Comparison of ENCODE assay signal across 21 cellular contexts in the genomic region with DNA sequence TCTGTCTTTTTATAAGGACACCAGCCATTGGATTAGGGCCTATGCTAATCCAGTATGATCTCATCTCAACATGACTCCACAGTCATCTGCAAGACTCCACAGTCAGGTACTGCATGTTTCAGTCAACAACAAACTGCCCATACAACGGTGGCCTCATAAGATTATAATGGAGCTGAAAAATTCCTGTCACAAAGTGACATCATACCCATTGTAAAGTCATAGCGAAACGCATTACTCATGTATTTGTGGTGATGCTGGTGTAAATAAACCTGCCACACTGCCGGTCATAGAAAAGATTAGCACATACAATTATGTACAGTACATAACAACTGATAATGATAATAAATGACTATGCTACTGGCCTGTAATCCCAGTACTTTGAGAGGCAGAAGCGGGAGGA.
DNase-seq lines count a peak whose midpoint lies in the region; ATAC-seq, FAIRE-seq and TF ChIP-seq lines count a peak whose summit lies in the region.
"Had no signal": no experiment of that assay in that cellular context is flagged by ENCODE, and none has a peak within 500 bp of the region (broad histone marks: within the 10 kb centered on the region; RNA-seq: fewer than 3 reads in every experiment).

No MANE protein-coding gene starts in this region.

- no peak overlapping the region for H3K9ac ChIP-seq in GM12878 (ENCODE audit: control insufficient read depth, insufficient read depth, low read length)

- no peaks in the 10 kb centered on the region for H3K36me3 Mint-ChIP-seq in activated naive CD4-positive, alpha-beta T cell treated with anti-CD3 and anti-CD28 coated beads, Interleukin-2, amount 50 U/mL, for 72 hours

- no peak for TF ChIP-seq RAD21 in GM12878 (IDR thresholded peaks at IDR 0.05; ENCODE audit: insufficient read depth, low read depth, low read length)

- SMC1A ChIA-PET in GM12878 (lab: Charles Lee; ENCODE audit: uncharacterized antibody, unreplicated experiment): interaction anchor here (1.2 kb wide), 1 partner anchor 24 kb away, joined by 3 read pairs; no protein-coding TSS in a partner anchor

- no peak for DNase-seq in activated naive CD4-positive, alpha-beta T cell treated with anti-CD3 and anti-CD28 coated beads, Interleukin-2, amount 50 U/mL, for 72 hours (ENCODE audit: low spot score in 2 of 2)
- DNase-seq in activated naive CD4-positive, alpha-beta T cell treated with anti-CD3 and anti-CD28 coated beads, Interleukin-2, amount 50 U/mL, for 16 hours: no peak
- DNase-seq in GM12878 (ENCODE audit: low read depth, low spot score): peak; percentile 12
- DNase-seq in urothelium cell line (ENCODE audit: low spot score): no peak
- DNase-seq in effector memory CD4-positive, alpha-beta T cell: no peak
- DNase-seq in HUDEP-2 (lab: John Stamatoyannopoulos, UW; ENCODE audit: unreplicated experiment in 76 of 76): no peak
- DNase-seq: ACHN; activated naive CD4-positive, alpha-beta T cell; brain microvascular endothelial cell; glutamatergic neuron; mammary epithelial cell; NCI-H1694; NCI-H446; OCI-M1; stimulated activated CD4-positive, alpha-beta T cell treated with anti-CD3 and anti-CD28 coated beads, Interleukin-12 subunit alpha, Interleukin-12 subunit beta, amount 100 ng/mL, for 4 hours; stimulated activated naive CD4-positive, alpha-beta T cell treated with Interleukin-2 at 50 U/mL for 16 hours had no signal

- H2AFZ ChIP-seq in GM12878 (ENCODE audit: control insufficient read depth, low read depth, low read length): no peak overlapping the region

- H3K27ac Mint-ChIP-seq in activated naive CD4-positive, alpha-beta T cell treated with anti-CD3 and anti-CD28 coated beads, Interleukin-2, amount 50 U/mL, for 72 hours: no peak overlapping the region
- H3K27ac Mint-ChIP-seq: dendritic cell treated with granulocyte-macrophage colony-stimulating factor and Interleukin-4, amounts not matched to agents 40 ng/mL and 50 ng/mL, for 4 days; nephron had no signal

- POLR2A ChIA-PET in GM12878 (lab: Charles Lee): no interaction called here

- no TSS peak for BruUV-seq in GM12878 (replicated peaks; lab: Mats Ljungman, UMichigan)

- H3K4me1 ChIP-seq in GM12878 (ENCODE audit: control insufficient read depth, insufficient read depth, low read length): no peaks in the 10 kb centered on the region
- no peaks in the 10 kb centered on the region for H3K4me1 ChIP-seq in effector memory CD4-positive, alpha-beta T cell (ENCODE audit: control insufficient read depth, insufficient read depth, low read length, poor library complexity, severe bottlenecking)
- H3K4me1 ChIP-seq: prostate gland had no signal

- no peak overlapping the region for H3K27ac ChIP-seq in GM12878 (ENCODE audit: control insufficient read depth, insufficient read depth)
- no peak overlapping the region for H3K27ac ChIP-seq in effector memory CD4-positive, alpha-beta T cell (ENCODE audit: insufficient read depth, low read length, poor library complexity, severe bottlenecking)
- H3K27ac ChIP-seq: brain microvascular endothelial cell, prostate gland had no signal

- H3K9me3 Mint-ChIP-seq in activated naive CD4-positive, alpha-beta T cell treated with anti-CD3 and anti-CD28 coated beads, Interleukin-2, amount 50 U/mL, for 72 hours: no peaks in the 10 kb centered on the region
- H3K9me3 Mint-ChIP-seq: dendritic cell treated with granulocyte-macrophage colony-stimulating factor and Interleukin-4, amounts not matched to agents 40 ng/mL and 50 ng/mL, for 4 days; nephron had no signal

- in situ Hi-C loops in GM12878 (cut with MboI): no loop called here

- intact Hi-C loops in GM12878 (cut with micrococcal nuclease; ENCODE audit: unreplicated experiment): no loop called here

- H4K20me1 ChIP-seq in GM12878 (ENCODE audit: control insufficient read depth, insufficient read depth): no peaks in the 10 kb centered on the region

- peak; percentile 28 to 89 for ATAC-seq in activated naive CD4-positive, alpha-beta T cell treated with anti-CD3 and anti-CD28 coated beads, Interleukin-2, amount 50 U/mL, for 72 hours
- peak; percentile 55 for ATAC-seq in HG03520 (IDR thresholded peaks at IDR 0.05; ENCODE audit: unreplicated experiment)
- peak; percentile 92 for ATAC-seq in GM12878
- ATAC-seq in HG03039 (IDR thresholded peaks at IDR 0.05; ENCODE audit: unreplicated experiment): no peak

- no peak for TF ChIP-seq CTCF in GM12878 (IDR thresholded peaks at IDR 0.05 in 2 of 3, conservative IDR thresholded peaks at IDR 0.05 in 1 of 3; ENCODE audit: control insufficient read depth in 2 of 3, extremely low read depth in 1 of 3, insufficient read depth in 1 of 3, low read depth in 3 of 3, low read length in 3 of 3)

- RAD21 ChIA-PET in GM12878 (lab: Charles Lee; ENCODE audit: unreplicated experiment): interaction anchor here (1.1 kb wide), 1 partner anchor 50 kb away, joined by 3 read pairs; no protein-coding TSS in a partner anchor

- WGBS in GM12878 (ENCODE audit: insufficient coverage, insufficient replicate concordance, low lambda C conversion rate, missing lambda C conversion rate): 45% methylated on average over 5 of the region's 5 CpGs

- FAIRE-seq in GM12878 (lab: Jason Lieb, UNC) (no peak), urothelium cell line (lab: Jason Lieb, UNC) (peak; percentile 81)

- no peak overlapping the region for H3K4me2 ChIP-seq in GM12878 (ENCODE audit: control insufficient read depth, insufficient read depth)

- peak in 1 of 2 experiments; percentile 33; a peak in 1 of 4 replicates for TF ChIP-seq EP300 in GM12878 (IDR thresholded peaks at IDR 0.05; ENCODE audit: borderline replicate concordance in 1 of 2, control insufficient read depth in 1 of 2, low read depth in 2 of 2, low read length in 2 of 2)

- no peaks in the 10 kb centered on the region; the same call in 2 of the 3 replicates for H3K9me3 ChIP-seq in GM12878 (replicated peaks; ENCODE audit: control insufficient read depth, insufficient read depth, low read length)
- no peaks in the 10 kb centered on the region for H3K9me3 ChIP-seq in effector memory CD4-positive, alpha-beta T cell (ENCODE audit: control insufficient read depth, low read length)
- H3K9me3 ChIP-seq: prostate gland had no signal

- H3K4me3 ChIP-seq in GM12878: no peak overlapping the region
- no peak overlapping the region for H3K4me3 ChIP-seq in effector memory CD4-positive, alpha-beta T cell (ENCODE audit: insufficient read depth, low read depth, low read length, poor library complexity, severe bottlenecking)
- H3K4me3 ChIP-seq: prostate gland had no signal

- TF ChIP-seq POLR2A in GM12878 (IDR thresholded peaks at IDR 0.05; ENCODE audit: low read depth, low read length): no peak

- H3K36me3 ChIP-seq in GM12878 (ENCODE audit: control insufficient read depth in 2 of 2, insufficient read depth in 2 of 2, low read length in 1 of 2): no peaks in the 10 kb centered on the region
- H3K36me3 ChIP-seq in effector memory CD4-positive, alpha-beta T cell (ENCODE audit: control insufficient read depth, insufficient read depth, low read length): no peaks in the 10 kb centered on the region
- H3K36me3 ChIP-seq: brain microvascular endothelial cell, prostate gland had no signal

- CTCF ChIA-PET in GM12878 (lab: Yijun Ruan, JAX): interaction anchor here (1.7 kb wide), 1 partner anchor 29 kb away, joined by 4 read pairs; no protein-coding TSS in a partner anchor

- H3K27me3 ChIP-seq in GM12878 (replicated peaks in 1 of 2; ENCODE audit: control insufficient read depth in 2 of 2, insufficient read depth in 2 of 2, low read length in 1 of 2): no peaks in the 10 kb centered on the region
- no peaks in the 10 kb centered on the region for H3K27me3 ChIP-seq in effector memory CD4-positive, alpha-beta T cell (replicated peaks; ENCODE audit: control insufficient read depth, insufficient read depth, low read length, poor library complexity, severe bottlenecking)
- H3K27me3 ChIP-seq: brain microvascular endothelial cell had no signal

- no peaks in the 10 kb centered on the region for H3K79me2 ChIP-seq in GM12878 (ENCODE audit: control insufficient read depth, insufficient read depth, low read length)

TF ChIP-seq in GM12878, 131 proteins besides CTCF, POLR2A, EP300 and RAD21 (continues in another document):
- TF ChIP-seq DPF2 (IDR thresholded peaks at IDR 0.05) (peak; percentile 87), NBN (IDR thresholded peaks at IDR 0.05) (0 out of 2 replicates have a peak, but pooled peaks have one; percentile 57), BMI1 (IDR thresholded peaks at IDR 0.05; ENCODE audit: borderline replicate concordance) (peak; percentile 21; the same call in 1 of the 2 replicates), FOXK2 (IDR thresholded peaks at IDR 0.05) (peak; percentile 28; the same call in 1 of the 2 replicates), IKZF1 (conservative IDR thresholded peaks at IDR 0.05) (peak; percentile 88)
